8 cellular contexts compared by ENCODE assay signal in the genomic region with DNA sequence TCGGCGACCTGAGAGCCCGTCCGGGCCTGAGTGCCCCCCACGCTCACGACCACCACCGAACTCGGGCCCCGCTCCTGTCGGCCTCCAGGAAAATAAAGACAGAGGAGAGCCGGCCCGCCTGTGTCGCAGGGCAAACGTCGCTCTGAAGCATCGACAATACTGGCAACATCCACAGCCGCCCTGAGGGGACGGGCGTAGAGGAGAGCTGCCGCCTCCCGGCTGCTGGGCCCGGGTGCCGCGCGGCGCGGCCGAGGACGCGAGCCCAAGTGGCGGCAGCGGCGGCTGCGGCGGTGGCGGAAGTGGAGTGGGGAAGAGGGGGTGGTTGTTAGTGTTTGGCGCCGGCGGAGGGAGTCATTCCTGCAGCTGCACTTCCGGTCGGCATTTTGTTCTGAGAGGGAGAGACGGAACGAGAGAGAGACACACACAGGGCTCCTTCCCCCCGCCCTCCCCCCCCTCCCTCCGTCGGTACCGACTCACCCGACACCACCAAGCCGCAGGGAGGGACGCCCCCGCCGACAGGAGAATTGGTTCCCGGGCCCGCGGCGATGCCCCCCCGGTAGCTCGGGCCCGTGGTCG. TPM values are rescaled to one million over a fixed set of nuclear protein-coding genes. Genes with fewer than 3 reads are reported as not detected.
DNase-seq lines count a peak whose midpoint lies in the region; ATAC-seq and TF ChIP-seq lines count a peak whose summit lies in the region.

A gene with protein sequence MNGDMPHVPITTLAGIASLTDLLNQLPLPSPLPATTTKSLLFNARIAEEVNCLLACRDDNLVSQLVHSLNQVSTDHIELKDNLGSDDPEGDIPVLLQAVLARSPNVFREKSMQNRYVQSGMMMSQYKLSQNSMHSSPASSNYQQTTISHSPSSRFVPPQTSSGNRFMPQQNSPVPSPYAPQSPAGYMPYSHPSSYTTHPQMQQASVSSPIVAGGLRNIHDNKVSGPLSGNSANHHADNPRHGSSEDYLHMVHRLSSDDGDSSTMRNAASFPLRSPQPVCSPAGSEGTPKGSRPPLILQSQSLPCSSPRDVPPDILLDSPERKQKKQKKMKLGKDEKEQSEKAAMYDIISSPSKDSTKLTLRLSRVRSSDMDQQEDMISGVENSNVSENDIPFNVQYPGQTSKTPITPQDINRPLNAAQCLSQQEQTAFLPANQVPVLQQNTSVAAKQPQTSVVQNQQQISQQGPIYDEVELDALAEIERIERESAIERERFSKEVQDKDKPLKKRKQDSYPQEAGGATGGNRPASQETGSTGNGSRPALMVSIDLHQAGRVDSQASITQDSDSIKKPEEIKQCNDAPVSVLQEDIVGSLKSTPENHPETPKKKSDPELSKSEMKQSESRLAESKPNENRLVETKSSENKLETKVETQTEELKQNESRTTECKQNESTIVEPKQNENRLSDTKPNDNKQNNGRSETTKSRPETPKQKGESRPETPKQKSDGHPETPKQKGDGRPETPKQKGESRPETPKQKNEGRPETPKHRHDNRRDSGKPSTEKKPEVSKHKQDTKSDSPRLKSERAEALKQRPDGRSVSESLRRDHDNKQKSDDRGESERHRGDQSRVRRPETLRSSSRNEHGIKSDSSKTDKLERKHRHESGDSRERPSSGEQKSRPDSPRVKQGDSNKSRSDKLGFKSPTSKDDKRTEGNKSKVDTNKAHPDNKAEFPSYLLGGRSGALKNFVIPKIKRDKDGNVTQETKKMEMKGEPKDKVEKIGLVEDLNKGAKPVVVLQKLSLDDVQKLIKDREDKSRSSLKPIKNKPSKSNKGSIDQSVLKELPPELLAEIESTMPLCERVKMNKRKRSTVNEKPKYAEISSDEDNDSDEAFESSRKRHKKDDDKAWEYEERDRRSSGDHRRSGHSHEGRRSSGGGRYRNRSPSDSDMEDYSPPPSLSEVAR (N-terminal part only) (plus strand): TSS at position 381 of the 576 bp plus-strand sequence. CDS start 76,928 bp downstream, outside the sequence.

- H3K27me3 Mint-ChIP-seq in CD14-positive monocyte (ENCODE audit: low read depth in 3 of 3): no peaks in the 10 kb centered on the region

- H3K4me1 Mint-ChIP-seq in CD14-positive monocyte: peaks cover 51% of the 10 kb centered on the region

- peak within 1 kb of the TSS; percentile 89 to 100 (median 98) for H3K27ac ChIP-seq in dorsolateral prefrontal cortex

- peaks cover 0 to 6% of the 10 kb centered on the region in 2 donors for H3K36me3 Mint-ChIP-seq in CD14-positive monocyte

- H3K9me3 Mint-ChIP-seq in CD14-positive monocyte: peaks cover 0 to 2% (median 0%) of the 10 kb centered on the region in 7 donors

- TF ChIP-seq POLR2A in lower leg skin (IDR thresholded peaks at IDR 0.05): no peak

- H3K27me3 ChIP-seq in dorsolateral prefrontal cortex: no peaks in the 10 kb centered on the region

- peak; percentile 91 for DNase-seq in CD14-positive monocyte (ENCODE audit: low spot score)
- peak; percentile 95 for DNase-seq in NCI-H774 (lab: John Stamatoyannopoulos, UW)
- peak; percentile 87 to 90 for DNase-seq in activated CD4-positive, alpha-beta T cell treated with anti-CD3 and anti-CD28 coated beads, Interleukin-2, amount 50 U/mL, for 48 hours
- DNase-seq in dorsolateral prefrontal cortex: peak; percentile 80 to 93 (median 91)
- peak; percentile 92 to 99 for DNase-seq in lower leg skin (ENCODE audit: low spot score in 2 of 2)
- peak; percentile 74 to 89 for DNase-seq in stimulated activated CD4-positive, alpha-beta T cell treated with anti-CD3 and anti-CD28 coated beads, Interleukin-4, amount 100 ng/mL, for 48 hours (ENCODE audit: low read depth in 2 of 2)

- intact Hi-C loops in CD14-positive monocyte (cut with micrococcal nuclease): loop anchor here in 1 of 2 donors (5.0 kb wide), 2 partner anchors 66 to 139 kb away; no protein-coding TSS in a partner anchor
- intact Hi-C loops in dorsolateral prefrontal cortex (cut with DNase I): loop anchor here (1.0 to 10.0 kb wide), 9 partner anchors 68 to 1681 kb away; a partner anchor contains a TSS
- intact Hi-C loops in lower leg skin (cut with DNase I; ENCODE audit: low total_unique reads): no loop called here

- peak within 1 kb of the TSS; percentile 98 to 99 for H3K4me3 Mint-ChIP-seq in CD14-positive monocyte

- ATAC-seq in GM19438 (IDR thresholded peaks at IDR 0.05; ENCODE audit: low read depth, unreplicated experiment): peak; percentile 52
- ATAC-seq in HG03571 (IDR thresholded peaks at IDR 0.05; ENCODE audit: unreplicated experiment): peak; percentile 47

- peak within 1 kb of the TSS; percentile 96 to 98 (median 98) for H3K27ac Mint-ChIP-seq in CD14-positive monocyte

- TF ChIP-seq CTCF in CD14-positive monocyte (IDR thresholded peaks at IDR 0.05): no peak
- TF ChIP-seq CTCF in dorsolateral prefrontal cortex (IDR thresholded peaks at IDR 0.05 in 54 of 56, conservative IDR thresholded peaks at IDR 0.05 in 2 of 56; ENCODE audit: low read depth in 1 of 56, partially characterized antibody in 56 of 56): peak in 20 of 56 donors; percentile 6 to 51 (median 20)
- no peak for TF ChIP-seq CTCF in lower leg skin (IDR thresholded peaks at IDR 0.05)

- WGBS in lower leg skin, 2 donors: 0% methylated on average over 20 to 31 of the region's 60 CpGs

- H3K4me3 ChIP-seq in dorsolateral prefrontal cortex: peak within 1 kb of the TSS; percentile 56 to 98 (median 88)
- H3K4me3 ChIP-seq in lower leg skin (ENCODE audit: low read depth, poor library complexity, severe bottlenecking): peak within 1 kb of the TSS; percentile 93

RNA-seq across cellular contexts. Expression of the gene that starts here (rescaled TPM):
- 10 to 100 TPM in 1 of 2 donors, 1 to 10 TPM in 1; 6.6 to 16.2 TPM for polyA plus RNA-seq in CD14-positive monocyte
- 100 to 1,000 TPM in 1 of 120 experiments, 10 to 100 TPM in 119; 62.5 to 102 (median 79.5) TPM for total RNA-seq in dorsolateral prefrontal cortex
- total RNA-seq in lower leg skin: 10 to 100 TPM; 39.0 to 56.9 (median 49.4) TPM

Comparison
In these comparisons a context has a peak if more than half of its experiments do, and no peak if none do; other contexts are left out.
1. Peak in every context shown above with its lines: DNase-seq, ATAC-seq, H3K4me3 ChIP-seq and H3K27ac ChIP-seq.